Comparison of ENCODE assay signal across 35 cellular contexts in the genomic region with DNA sequence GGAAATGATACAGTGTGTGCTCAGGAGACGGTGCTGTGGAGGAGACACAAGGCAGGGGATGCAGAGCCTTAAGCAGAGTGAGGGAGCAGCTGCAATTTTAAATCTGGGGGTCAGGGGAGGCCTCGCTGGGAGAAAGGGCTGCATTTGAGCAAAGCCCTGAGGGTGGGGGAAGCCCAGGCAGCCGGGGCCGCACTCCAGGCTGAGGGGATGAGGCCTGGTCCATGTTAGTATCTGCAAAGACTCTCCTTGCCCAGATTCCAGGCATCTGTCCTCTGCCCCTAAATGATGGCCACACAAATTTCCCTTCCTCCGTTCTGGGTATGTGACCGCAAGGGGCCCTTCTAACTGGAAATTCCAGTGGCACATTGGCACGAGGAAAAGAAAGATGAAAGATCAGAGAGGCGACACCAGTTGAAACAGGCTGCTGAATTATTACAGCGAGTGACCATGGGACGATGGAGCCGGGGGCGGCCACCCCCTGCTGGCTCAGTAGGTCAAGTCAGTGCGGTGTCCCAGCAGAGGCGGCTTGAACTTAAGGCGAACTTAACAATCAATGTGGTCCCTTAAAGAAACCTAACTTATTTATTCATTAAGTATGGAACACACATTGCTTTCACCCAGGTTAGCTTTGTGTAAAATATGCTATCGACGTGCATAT.
"Had no signal": no experiment of that assay in that cellular context is flagged by ENCODE, and none has a peak within 500 bp of the region (broad histone marks: within the 10 kb centered on the region; RNA-seq: fewer than 3 reads in every experiment).

No MANE protein-coding gene starts in this region.

- H3K4me3 ChIP-seq: MG63, SJSA1 had no signal

- H3K9me3 ChIP-seq: MG63, SJSA1, SK-N-SH had no signal

- H3K27ac Mint-ChIP-seq: activated B cell treated with CpG ODN at 0.5 μM for 24 hours; activated CD4-positive, alpha-beta memory T cell treated with anti-CD3 and anti-CD28 coated beads, Interleukin-2, amount 10 ng/mL, durations not matched to agents 7 days and 5 days; activated CD8-positive, alpha-beta memory T cell treated with anti-CD3 and anti-CD28 coated beads, Interleukin-2, amount 10 ng/mL, durations not matched to agents 7 days and 5 days; activated naive CD4-positive, alpha-beta T cell treated with anti-CD3 and anti-CD28 coated beads, Interleukin-2, amount 10 ng/mL, durations not matched to agents 7 days and 5 days; activated naive CD8-positive, alpha-beta T cell; activated naive CD8-positive, alpha-beta T cell treated with anti-CD3 and anti-CD28 coated beads, Interleukin-2, amount 50 U/mL, for 24 hours; T-cell had no signal

- H3K36me3 Mint-ChIP-seq: activated CD8-positive, alpha-beta memory T cell treated with anti-CD3 and anti-CD28 coated beads, Interleukin-2, amount 10 ng/mL, durations not matched to agents 7 days and 5 days; activated naive CD4-positive, alpha-beta T cell treated with anti-CD3 and anti-CD28 coated beads, Interleukin-2, amount 10 ng/mL, durations not matched to agents 7 days and 5 days; activated naive CD8-positive, alpha-beta T cell; brain; T-cell had no signal

- H3K4me1 Mint-ChIP-seq: activated B cell treated with CpG ODN at 0.5 μM for 24 hours; activated CD4-positive, alpha-beta memory T cell treated with anti-CD3 and anti-CD28 coated beads, Interleukin-2, amount 10 ng/mL, durations not matched to agents 7 days and 5 days; activated CD8-positive, alpha-beta memory T cell treated with anti-CD3 and anti-CD28 coated beads, Interleukin-2, amount 10 ng/mL, durations not matched to agents 7 days and 5 days; activated naive CD4-positive, alpha-beta T cell treated with anti-CD3 and anti-CD28 coated beads, Interleukin-2, amount 10 ng/mL, durations not matched to agents 7 days and 5 days; activated naive CD8-positive, alpha-beta T cell treated with anti-CD3 and anti-CD28 coated beads, Interleukin-2, amount 50 U/mL, for 24 hours; T-cell had no signal

- H3K27ac ChIP-seq: SJSA1, VCaP had no signal

- H3K27me3 Mint-ChIP-seq: activated B cell treated with CpG ODN at 0.5 μM for 24 hours; activated CD8-positive, alpha-beta memory T cell treated with anti-CD3 and anti-CD28 coated beads, Interleukin-2, amount 10 ng/mL, durations not matched to agents 7 days and 5 days; activated naive CD8-positive, alpha-beta T cell; activated naive CD8-positive, alpha-beta T cell treated with anti-CD3 and anti-CD28 coated beads, Interleukin-2, amount 50 U/mL, for 24 hours; T-cell had no signal

- H3K36me3 ChIP-seq: MG63, SJSA1 had no signal

- H3K27me3 ChIP-seq: MG63, SJSA1 had no signal

- H3K4me2 ChIP-seq: SK-N-SH had no signal

- DNase-seq: activated B cell treated with CpG ODN at 0.5 μM for 24 hours; activated CD4-positive, alpha-beta memory T cell treated with anti-CD3 and anti-CD28 coated beads, Interleukin-2, amount 10 ng/mL, durations not matched to agents 7 days and 5 days; activated CD4-positive, alpha-beta T cell treated with anti-CD3 and anti-CD28 coated beads for 4 hours; activated CD4-positive, alpha-beta T cell treated with anti-CD3 and anti-CD28 coated beads, Interleukin-2, amount 50 U/mL, for 1 hour; activated CD4-positive, CD25-positive, alpha-beta regulatory T cell treated with anti-CD3 and anti-CD28 coated beads, Interleukin-2, amount 50 U/mL, for 72 hours; activated CD8-positive, alpha-beta memory T cell treated with anti-CD3 and anti-CD28 coated beads for 24 hours; activated CD8-positive, alpha-beta memory T cell treated with anti-CD3 and anti-CD28 coated beads, Interleukin-2, amount 10 ng/mL, durations not matched to agents 7 days and 5 days; activated CD8-positive, alpha-beta memory T cell treated with anti-CD3 and anti-CD28 coated beads, Interleukin-2, amount 50 U/mL, for 48 hours; activated effector memory CD4-positive, alpha-beta T cell treated with Interleukin-2 at 50 U/mL for 16 hours; activated naive CD4-positive, alpha-beta T cell treated with anti-CD3 and anti-CD28 coated beads, Interleukin-2, amount 10 ng/mL, durations not matched to agents 7 days and 5 days; activated naive CD8-positive, alpha-beta T cell treated with anti-CD3 and anti-CD28 coated beads, Interleukin-2, amount 50 U/mL, for 24 hours; activated T-cell treated with anti-CD3 and anti-CD28 coated beads, Interleukin-2, amount 50 U/mL, for 48 hours; anterior cingulate cortex; central memory CD4-positive, alpha-beta T cell; Kasumi-1; MG63; NCI-H1048; NCI-H1105 treated with DMSO at 0.1 percent for 48 hours; NCI-H1436; NCI-H1694; NCI-H1930; NCI-H2081 treated with DMSO at 0.1 percent for 48 hours; NCI-H345; NCI-H524 treated with DMSO at 0.1 percent for 48 hours; RPMI8226; SHP77 treated with DMSO at 0.1 percent for 48 hours; SK-N-SH; T-cell; T-helper 2 cell; T-helper 9 cell had no signal

- H3K9me3 Mint-ChIP-seq: activated B cell treated with CpG ODN at 0.5 μM for 24 hours; activated CD4-positive, alpha-beta memory T cell treated with anti-CD3 and anti-CD28 coated beads, Interleukin-2, amount 10 ng/mL, durations not matched to agents 7 days and 5 days; activated naive CD4-positive, alpha-beta T cell treated with anti-CD3 and anti-CD28 coated beads, Interleukin-2, amount 10 ng/mL, durations not matched to agents 7 days and 5 days; activated naive CD8-positive, alpha-beta T cell treated with anti-CD3 and anti-CD28 coated beads, Interleukin-2, amount 50 U/mL, for 24 hours; T-cell had no signal

- ATAC-seq: activated CD8-positive, alpha-beta memory T cell treated with anti-CD3 and anti-CD28 coated beads, Interleukin-2, amount 10 ng/mL, durations not matched to agents 7 days and 5 days; activated naive CD8-positive, alpha-beta T cell treated with anti-CD3 and anti-CD28 coated beads, Interleukin-2, amount 50 U/mL, for 24 hours; Panc1; T-cell had no signal

- H3K9ac ChIP-seq: SK-N-SH had no signal

- H3K4me3 Mint-ChIP-seq: activated B cell treated with CpG ODN at 0.5 μM for 24 hours; activated CD4-positive, alpha-beta memory T cell treated with anti-CD3 and anti-CD28 coated beads, Interleukin-2, amount 10 ng/mL, durations not matched to agents 7 days and 5 days; activated CD8-positive, alpha-beta memory T cell treated with anti-CD3 and anti-CD28 coated beads, Interleukin-2, amount 10 ng/mL, durations not matched to agents 7 days and 5 days; activated naive CD4-positive, alpha-beta T cell treated with anti-CD3 and anti-CD28 coated beads, Interleukin-2, amount 10 ng/mL, durations not matched to agents 7 days and 5 days; activated naive CD8-positive, alpha-beta T cell; activated naive CD8-positive, alpha-beta T cell treated with anti-CD3 and anti-CD28 coated beads, Interleukin-2, amount 50 U/mL, for 24 hours; brain; T-cell had no signal
